In the genomic region with DNA sequence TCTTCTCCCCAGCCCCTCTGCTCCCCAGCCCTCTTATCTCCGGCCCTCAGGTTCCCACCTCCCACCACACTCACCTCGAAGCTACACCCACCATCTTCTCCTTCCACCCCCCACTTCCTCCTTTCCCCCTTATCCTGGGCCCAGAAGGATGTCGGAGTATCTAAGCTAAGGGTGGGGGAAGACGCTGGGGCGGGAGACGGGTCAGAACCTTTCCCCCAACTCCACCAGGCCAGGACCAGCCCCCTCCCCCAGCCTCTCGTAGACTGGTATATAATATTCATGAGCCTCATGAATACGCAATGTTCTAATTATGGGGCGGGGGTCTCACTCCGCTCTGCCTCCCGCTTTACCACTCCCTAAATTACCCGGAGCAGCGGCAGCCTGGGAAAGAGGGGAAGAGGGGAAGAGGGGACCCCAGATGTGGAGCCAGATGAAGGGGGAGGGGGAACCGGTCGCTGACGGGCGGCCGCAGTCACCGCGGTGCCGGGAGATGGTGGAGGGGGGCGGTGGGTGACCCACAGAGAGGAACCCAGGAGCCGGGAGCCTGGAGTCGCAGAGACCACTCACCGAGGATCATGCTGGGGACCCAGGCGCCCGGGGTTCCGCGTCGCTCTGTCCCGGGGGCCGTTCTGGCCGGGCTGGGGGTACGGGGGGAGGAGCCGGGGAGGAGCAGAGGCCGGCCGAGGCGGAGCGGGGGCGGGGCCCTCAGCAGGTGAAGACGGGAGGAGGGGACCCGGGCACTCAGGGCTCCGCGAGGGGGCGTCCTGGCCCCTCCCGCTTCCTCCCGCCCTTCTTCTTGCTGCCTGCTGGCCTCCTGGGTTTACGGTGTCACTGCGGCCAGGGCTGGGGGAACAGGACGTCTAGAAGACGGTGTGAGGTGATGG, we compare ENCODE assay signal across 1 cellular context.
TF ChIP-seq lines count a peak whose summit lies in the region.

No MANE protein-coding gene starts in this region.

TF ChIP-seq in K562, 482 proteins besides CTCF, POLR2A, EP300 and RAD21 (continued from another document and continues in another):
- TF ChIP-seq L3MBTL2 (IDR thresholded peaks at IDR 0.05) = peak; percentile 39; the same call in 1 of the 2 replicates
- no peak for TF ChIP-seq BRCA1 (IDR thresholded peaks at IDR 0.05)
- TF ChIP-seq BRCA1 (CRISPR knock-in tag; IDR thresholded peaks at IDR 0.05) = peak; percentile 75; the same call in 1 of the 2 replicates
- TF ChIP-seq NFXL1 (CRISPR knock-in tag; IDR thresholded peaks at IDR 0.05) = no peak
- TF ChIP-seq, protein P1, sequence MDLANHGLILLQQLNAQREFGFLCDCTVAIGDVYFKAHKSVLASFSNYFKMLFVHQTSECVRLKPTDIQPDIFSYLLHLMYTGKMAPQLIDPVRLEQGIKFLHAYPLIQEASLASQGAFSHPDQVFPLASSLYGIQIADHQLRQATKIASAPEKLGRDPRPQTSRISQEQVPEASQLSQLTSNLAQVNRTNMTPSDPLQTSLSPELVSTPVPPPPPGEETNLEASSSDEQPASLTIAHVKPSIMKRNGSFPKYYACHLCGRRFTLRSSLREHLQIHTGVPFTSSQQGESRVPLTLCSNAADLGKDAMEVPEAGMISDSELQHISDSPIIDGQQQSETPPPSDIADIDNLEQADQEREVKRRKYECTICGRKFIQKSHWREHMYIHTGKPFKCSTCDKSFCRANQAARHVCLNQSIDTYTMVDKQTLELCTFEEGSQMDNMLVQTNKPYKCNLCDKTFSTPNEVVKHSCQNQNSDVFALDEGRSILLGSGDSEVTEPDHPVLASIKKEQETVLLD (IDR thresholded peaks at IDR 0.05) = no peak
- peak; percentile 95 to 99 for TF ChIP-seq MAZ (CRISPR knock-in tag; conservative IDR thresholded peaks at IDR 0.05 in 1 of 2, IDR thresholded peaks at IDR 0.05 in 1 of 2)
- TF ChIP-seq CXXC5 (CRISPR knock-in tag; IDR thresholded peaks at IDR 0.05) = peak; percentile 57
- no peak for TF ChIP-seq ZNF445 (CRISPR knock-in tag; IDR thresholded peaks at IDR 0.05; ENCODE audit: low read depth)
- TF ChIP-seq SRSF1 (IDR thresholded peaks at IDR 0.05; ENCODE audit: low read depth, low read length) = no peak
- TF ChIP-seq, protein P2, sequence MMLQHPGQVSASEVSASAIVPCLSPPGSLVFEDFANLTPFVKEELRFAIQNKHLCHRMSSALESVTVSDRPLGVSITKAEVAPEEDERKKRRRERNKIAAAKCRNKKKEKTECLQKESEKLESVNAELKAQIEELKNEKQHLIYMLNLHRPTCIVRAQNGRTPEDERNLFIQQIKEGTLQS (IDR thresholded peaks at IDR 0.05) = no peak
- TF ChIP-seq, protein P2 (CRISPR knock-in tag; conservative IDR thresholded peaks at IDR 0.05) = no peak
- TF ChIP-seq HNRNPH1 (optimal IDR thresholded peaks at IDR 0.05; ENCODE audit: low read depth, low read length) = no peak
- no peak for TF ChIP-seq PYGO2 (tag; IDR thresholded peaks at IDR 0.05)
- TF ChIP-seq, protein P3, sequence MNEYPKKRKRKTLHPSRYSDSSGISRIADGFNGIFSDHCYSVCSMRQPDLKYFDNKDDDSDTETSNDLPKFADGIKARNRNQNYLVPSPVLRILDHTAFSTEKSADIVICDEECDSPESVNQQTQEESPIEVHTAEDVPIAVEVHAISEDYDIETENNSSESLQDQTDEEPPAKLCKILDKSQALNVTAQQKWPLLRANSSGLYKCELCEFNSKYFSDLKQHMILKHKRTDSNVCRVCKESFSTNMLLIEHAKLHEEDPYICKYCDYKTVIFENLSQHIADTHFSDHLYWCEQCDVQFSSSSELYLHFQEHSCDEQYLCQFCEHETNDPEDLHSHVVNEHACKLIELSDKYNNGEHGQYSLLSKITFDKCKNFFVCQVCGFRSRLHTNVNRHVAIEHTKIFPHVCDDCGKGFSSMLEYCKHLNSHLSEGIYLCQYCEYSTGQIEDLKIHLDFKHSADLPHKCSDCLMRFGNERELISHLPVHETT (CRISPR knock-in tag; conservative IDR thresholded peaks at IDR 0.05 in 1 of 2, IDR thresholded peaks at IDR 0.05 in 1 of 2) = no peak
- no peak for TF ChIP-seq ZNF644 (tag; IDR thresholded peaks at IDR 0.05; ENCODE audit: low read depth)
- no peak for TF ChIP-seq SRSF9 (IDR thresholded peaks at IDR 0.05; ENCODE audit: borderline replicate concordance, low read depth, low read length)
- TF ChIP-seq, protein P4, sequence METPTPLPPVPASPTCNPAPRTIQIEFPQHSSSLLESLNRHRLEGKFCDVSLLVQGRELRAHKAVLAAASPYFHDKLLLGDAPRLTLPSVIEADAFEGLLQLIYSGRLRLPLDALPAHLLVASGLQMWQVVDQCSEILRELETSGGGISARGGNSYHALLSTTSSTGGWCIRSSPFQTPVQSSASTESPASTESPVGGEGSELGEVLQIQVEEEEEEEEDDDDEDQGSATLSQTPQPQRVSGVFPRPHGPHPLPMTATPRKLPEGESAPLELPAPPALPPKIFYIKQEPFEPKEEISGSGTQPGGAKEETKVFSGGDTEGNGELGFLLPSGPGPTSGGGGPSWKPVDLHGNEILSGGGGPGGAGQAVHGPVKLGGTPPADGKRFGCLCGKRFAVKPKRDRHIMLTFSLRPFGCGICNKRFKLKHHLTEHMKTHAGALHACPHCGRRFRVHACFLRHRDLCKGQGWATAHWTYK (CRISPR knock-in tag; IDR thresholded peaks at IDR 0.05) = no peak
- no peak for TF ChIP-seq HCFC1 (IDR thresholded peaks at IDR 0.05; ENCODE audit: low read depth, low read length)
- TF ChIP-seq, protein P5, sequence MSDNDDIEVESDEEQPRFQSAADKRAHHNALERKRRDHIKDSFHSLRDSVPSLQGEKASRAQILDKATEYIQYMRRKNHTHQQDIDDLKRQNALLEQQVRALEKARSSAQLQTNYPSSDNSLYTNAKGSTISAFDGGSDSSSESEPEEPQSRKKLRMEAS (CRISPR knock-in tag; IDR thresholded peaks at IDR 0.05) = peak; percentile 18; the same call in 1 of the 2 replicates
- TF ChIP-seq CBX5 (IDR thresholded peaks at IDR 0.05; ENCODE audit: borderline replicate concordance, low read depth) = no peak
- no peak for TF ChIP-seq BRD4 (IDR thresholded peaks at IDR 0.05)
- TF ChIP-seq, protein P6, sequence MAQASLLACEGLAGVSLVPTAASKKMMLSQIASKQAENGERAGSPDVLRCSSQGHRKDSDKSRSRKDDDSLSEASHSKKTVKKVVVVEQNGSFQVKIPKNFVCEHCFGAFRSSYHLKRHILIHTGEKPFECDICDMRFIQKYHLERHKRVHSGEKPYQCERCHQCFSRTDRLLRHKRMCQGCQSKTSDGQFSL (CRISPR knock-in tag; IDR thresholded peaks at IDR 0.05) = peak; percentile 48
- TF ChIP-seq, protein P6 (tag; IDR thresholded peaks at IDR 0.05) = peak in 1 of 2 experiments; percentile 63; a peak in 1 of 4 replicates
- TF ChIP-seq, protein P7, sequence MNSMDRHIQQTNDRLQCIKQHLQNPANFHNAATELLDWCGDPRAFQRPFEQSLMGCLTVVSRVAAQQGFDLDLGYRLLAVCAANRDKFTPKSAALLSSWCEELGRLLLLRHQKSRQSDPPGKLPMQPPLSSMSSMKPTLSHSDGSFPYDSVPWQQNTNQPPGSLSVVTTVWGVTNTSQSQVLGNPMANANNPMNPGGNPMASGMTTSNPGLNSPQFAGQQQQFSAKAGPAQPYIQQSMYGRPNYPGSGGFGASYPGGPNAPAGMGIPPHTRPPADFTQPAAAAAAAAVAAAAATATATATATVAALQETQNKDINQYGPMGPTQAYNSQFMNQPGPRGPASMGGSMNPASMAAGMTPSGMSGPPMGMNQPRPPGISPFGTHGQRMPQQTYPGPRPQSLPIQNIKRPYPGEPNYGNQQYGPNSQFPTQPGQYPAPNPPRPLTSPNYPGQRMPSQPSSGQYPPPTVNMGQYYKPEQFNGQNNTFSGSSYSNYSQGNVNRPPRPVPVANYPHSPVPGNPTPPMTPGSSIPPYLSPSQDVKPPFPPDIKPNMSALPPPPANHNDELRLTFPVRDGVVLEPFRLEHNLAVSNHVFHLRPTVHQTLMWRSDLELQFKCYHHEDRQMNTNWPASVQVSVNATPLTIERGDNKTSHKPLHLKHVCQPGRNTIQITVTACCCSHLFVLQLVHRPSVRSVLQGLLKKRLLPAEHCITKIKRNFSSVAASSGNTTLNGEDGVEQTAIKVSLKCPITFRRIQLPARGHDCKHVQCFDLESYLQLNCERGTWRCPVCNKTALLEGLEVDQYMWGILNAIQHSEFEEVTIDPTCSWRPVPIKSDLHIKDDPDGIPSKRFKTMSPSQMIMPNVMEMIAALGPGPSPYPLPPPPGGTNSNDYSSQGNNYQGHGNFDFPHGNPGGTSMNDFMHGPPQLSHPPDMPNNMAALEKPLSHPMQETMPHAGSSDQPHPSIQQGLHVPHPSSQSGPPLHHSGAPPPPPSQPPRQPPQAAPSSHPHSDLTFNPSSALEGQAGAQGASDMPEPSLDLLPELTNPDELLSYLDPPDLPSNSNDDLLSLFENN (IDR thresholded peaks at IDR 0.05; ENCODE audit: low read depth in 2 of 2, low read length in 2 of 2) = peak in 1 of 2 experiments; percentile 40; a peak in 1 of 4 replicates
- TF ChIP-seq EGR1 (conservative IDR thresholded peaks at IDR 0.05) = peak; percentile 95
- TF ChIP-seq IRF2 (CRISPR knock-in tag; IDR thresholded peaks at IDR 0.05) = no peak
- no peak for TF ChIP-seq RHOXF2B (CRISPR knock-in tag; conservative IDR thresholded peaks at IDR 0.05)
- no peak for TF ChIP-seq MYNN (IDR thresholded peaks at IDR 0.05)
- no peak for TF ChIP-seq MYNN (CRISPR knock-in tag; IDR thresholded peaks at IDR 0.05)
- no peak for TF ChIP-seq LCOR (CRISPR knock-in tag; IDR thresholded peaks at IDR 0.05)
- no peak for TF ChIP-seq NFE2L1 (tag; IDR thresholded peaks at IDR 0.05; ENCODE audit: borderline replicate concordance, low read depth)
- TF ChIP-seq ZNF133 (CRISPR knock-in tag; IDR thresholded peaks at IDR 0.05) = no peak
- TF ChIP-seq, protein P8, sequence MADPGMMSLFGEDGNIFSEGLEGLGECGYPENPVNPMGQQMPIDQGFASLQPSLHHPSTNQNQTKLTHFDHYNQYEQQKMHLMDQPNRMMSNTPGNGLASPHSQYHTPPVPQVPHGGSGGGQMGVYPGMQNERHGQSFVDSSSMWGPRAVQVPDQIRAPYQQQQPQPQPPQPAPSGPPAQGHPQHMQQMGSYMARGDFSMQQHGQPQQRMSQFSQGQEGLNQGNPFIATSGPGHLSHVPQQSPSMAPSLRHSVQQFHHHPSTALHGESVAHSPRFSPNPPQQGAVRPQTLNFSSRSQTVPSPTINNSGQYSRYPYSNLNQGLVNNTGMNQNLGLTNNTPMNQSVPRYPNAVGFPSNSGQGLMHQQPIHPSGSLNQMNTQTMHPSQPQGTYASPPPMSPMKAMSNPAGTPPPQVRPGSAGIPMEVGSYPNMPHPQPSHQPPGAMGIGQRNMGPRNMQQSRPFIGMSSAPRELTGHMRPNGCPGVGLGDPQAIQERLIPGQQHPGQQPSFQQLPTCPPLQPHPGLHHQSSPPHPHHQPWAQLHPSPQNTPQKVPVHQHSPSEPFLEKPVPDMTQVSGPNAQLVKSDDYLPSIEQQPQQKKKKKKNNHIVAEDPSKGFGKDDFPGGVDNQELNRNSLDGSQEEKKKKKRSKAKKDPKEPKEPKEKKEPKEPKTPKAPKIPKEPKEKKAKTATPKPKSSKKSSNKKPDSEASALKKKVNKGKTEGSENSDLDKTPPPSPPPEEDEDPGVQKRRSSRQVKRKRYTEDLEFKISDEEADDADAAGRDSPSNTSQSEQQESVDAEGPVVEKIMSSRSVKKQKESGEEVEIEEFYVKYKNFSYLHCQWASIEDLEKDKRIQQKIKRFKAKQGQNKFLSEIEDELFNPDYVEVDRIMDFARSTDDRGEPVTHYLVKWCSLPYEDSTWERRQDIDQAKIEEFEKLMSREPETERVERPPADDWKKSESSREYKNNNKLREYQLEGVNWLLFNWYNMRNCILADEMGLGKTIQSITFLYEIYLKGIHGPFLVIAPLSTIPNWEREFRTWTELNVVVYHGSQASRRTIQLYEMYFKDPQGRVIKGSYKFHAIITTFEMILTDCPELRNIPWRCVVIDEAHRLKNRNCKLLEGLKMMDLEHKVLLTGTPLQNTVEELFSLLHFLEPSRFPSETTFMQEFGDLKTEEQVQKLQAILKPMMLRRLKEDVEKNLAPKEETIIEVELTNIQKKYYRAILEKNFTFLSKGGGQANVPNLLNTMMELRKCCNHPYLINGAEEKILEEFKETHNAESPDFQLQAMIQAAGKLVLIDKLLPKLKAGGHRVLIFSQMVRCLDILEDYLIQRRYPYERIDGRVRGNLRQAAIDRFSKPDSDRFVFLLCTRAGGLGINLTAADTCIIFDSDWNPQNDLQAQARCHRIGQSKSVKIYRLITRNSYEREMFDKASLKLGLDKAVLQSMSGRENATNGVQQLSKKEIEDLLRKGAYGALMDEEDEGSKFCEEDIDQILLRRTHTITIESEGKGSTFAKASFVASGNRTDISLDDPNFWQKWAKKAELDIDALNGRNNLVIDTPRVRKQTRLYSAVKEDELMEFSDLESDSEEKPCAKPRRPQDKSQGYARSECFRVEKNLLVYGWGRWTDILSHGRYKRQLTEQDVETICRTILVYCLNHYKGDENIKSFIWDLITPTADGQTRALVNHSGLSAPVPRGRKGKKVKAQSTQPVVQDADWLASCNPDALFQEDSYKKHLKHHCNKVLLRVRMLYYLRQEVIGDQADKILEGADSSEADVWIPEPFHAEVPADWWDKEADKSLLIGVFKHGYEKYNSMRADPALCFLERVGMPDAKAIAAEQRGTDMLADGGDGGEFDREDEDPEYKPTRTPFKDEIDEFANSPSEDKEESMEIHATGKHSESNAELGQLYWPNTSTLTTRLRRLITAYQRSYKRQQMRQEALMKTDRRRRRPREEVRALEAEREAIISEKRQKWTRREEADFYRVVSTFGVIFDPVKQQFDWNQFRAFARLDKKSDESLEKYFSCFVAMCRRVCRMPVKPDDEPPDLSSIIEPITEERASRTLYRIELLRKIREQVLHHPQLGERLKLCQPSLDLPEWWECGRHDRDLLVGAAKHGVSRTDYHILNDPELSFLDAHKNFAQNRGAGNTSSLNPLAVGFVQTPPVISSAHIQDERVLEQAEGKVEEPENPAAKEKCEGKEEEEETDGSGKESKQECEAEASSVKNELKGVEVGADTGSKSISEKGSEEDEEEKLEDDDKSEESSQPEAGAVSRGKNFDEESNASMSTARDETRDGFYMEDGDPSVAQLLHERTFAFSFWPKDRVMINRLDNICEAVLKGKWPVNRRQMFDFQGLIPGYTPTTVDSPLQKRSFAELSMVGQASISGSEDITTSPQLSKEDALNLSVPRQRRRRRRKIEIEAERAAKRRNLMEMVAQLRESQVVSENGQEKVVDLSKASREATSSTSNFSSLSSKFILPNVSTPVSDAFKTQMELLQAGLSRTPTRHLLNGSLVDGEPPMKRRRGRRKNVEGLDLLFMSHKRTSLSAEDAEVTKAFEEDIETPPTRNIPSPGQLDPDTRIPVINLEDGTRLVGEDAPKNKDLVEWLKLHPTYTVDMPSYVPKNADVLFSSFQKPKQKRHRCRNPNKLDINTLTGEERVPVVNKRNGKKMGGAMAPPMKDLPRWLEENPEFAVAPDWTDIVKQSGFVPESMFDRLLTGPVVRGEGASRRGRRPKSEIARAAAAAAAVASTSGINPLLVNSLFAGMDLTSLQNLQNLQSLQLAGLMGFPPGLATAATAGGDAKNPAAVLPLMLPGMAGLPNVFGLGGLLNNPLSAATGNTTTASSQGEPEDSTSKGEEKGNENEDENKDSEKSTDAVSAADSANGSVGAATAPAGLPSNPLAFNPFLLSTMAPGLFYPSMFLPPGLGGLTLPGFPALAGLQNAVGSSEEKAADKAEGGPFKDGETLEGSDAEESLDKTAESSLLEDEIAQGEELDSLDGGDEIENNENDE (IDR thresholded peaks at IDR 0.05; ENCODE audit: low read depth, low read length) = no peak
- TF ChIP-seq, protein P9, sequence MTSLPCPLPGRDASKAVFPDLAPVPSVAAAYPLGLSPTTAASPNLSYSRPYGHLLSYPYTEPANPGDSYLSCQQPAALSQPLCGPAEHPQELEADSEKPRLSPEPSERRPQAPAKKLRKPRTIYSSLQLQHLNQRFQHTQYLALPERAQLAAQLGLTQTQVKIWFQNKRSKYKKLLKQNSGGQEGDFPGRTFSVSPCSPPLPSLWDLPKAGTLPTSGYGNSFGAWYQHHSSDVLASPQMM (CRISPR knock-in tag; IDR thresholded peaks at IDR 0.05) = no peak
